Comparison of ENCODE assay signal across 9 cellular contexts in genomic region chr19:55353803-55354697, GRCh38. TPM values are rescaled to one million over a fixed set of nuclear protein-coding genes. Genes with fewer than 3 reads are reported as not detected.
DNase-seq lines count a peak whose midpoint lies in the region; ATAC-seq, FAIRE-seq and TF ChIP-seq lines count a peak whose summit lies in the region.
"Had no signal": no experiment of that assay in that cellular context is flagged by ENCODE, and none has a peak within 500 bp of the region (broad histone marks: within the 10 kb centered on the region; RNA-seq: fewer than 3 reads in every experiment).

No MANE protein-coding gene starts in this region.

- H3K4me1 ChIP-seq in GM23338 (ENCODE audit: insufficient read depth) (peaks cover 28% of the 10 kb centered on the region), Peyer's patch (peaks cover 3 to 26% (median 11%) of the 10 kb centered on the region in 4 donors)

- DNase-seq in 8988T (peak; percentile 84), GM23338 (ENCODE audit: low spot score) (peak; percentile 89), Peyer's patch (peak; percentile 55 to 87 (median 81)), activated gamma-delta T cell (lab: John Stamatoyannopoulos, UW) (peak; percentile 48), foreskin fibroblast (peak; percentile 57 to 68), omental fat pad (ENCODE audit: low spot score) (peak; percentile 48), urothelium cell line (ENCODE audit: low spot score) (peak; percentile 41)

- H3K36me3 ChIP-seq in GM23338 (ENCODE audit: insufficient read depth), result no peaks in the 10 kb centered on the region
- H3K36me3 ChIP-seq in Peyer's patch, result no peaks in the 10 kb centered on the region

- H3K27ac ChIP-seq in GM23338 (ENCODE audit: low read depth) (no peak overlapping the region), Peyer's patch (no peak overlapping the region)

- no peak for FAIRE-seq in urothelium cell line (lab: Jason Lieb, UNC)
- FAIRE-seq: islet of Langerhans had no signal

- no peak for TF ChIP-seq CTCF in GM23338 (conservative IDR thresholded peaks at IDR 0.05; ENCODE audit: low read depth in 2 of 2)
- no peak for TF ChIP-seq CTCF in Peyer's patch (IDR thresholded peaks at IDR 0.05)
- TF ChIP-seq CTCF in foreskin fibroblast (IDR thresholded peaks at IDR 0.05; ENCODE audit: low read depth, low read length), result no peak
- no peak for TF ChIP-seq CTCF in omental fat pad (IDR thresholded peaks at IDR 0.05)

- no peaks in the 10 kb centered on the region for H3K9me2 ChIP-seq in GM23338 (ENCODE audit: insufficient read depth)

- H3K9me3 Mint-ChIP-seq in GM23338, result no peaks in the 10 kb centered on the region

- no peak for TF ChIP-seq POLR2A in Peyer's patch (IDR thresholded peaks at IDR 0.05)

- no peaks in the 10 kb centered on the region for H3K36me3 Mint-ChIP-seq in GM23338 (ENCODE audit: low read depth)

- no peaks in the 10 kb centered on the region for H3K79me2 ChIP-seq in GM23338 (replicated peaks; ENCODE audit: insufficient read depth)

- H3K27me3 ChIP-seq in GM23338 (ENCODE audit: insufficient read depth) (peaks cover 63% of the 10 kb centered on the region), Peyer's patch (peaks cover 0 to 27% of the 10 kb centered on the region in 2 donors)

- no peaks in the 10 kb centered on the region for H3K9me3 ChIP-seq in Peyer's patch

- H3K4me3 ChIP-seq in GM23338 (peak overlapping the region; percentile 75), Peyer's patch (peak overlapping the region; percentile 21 to 51 (median 50)), foreskin fibroblast (ENCODE audit: low read depth in 1 of 2, low read length in 2 of 2) (peak overlapping the region; percentile 37 to 52)

- no peaks in the 10 kb centered on the region for H4K20me1 ChIP-seq in GM23338 (replicated peaks; ENCODE audit: insufficient read depth)

- peaks cover 38% of the 10 kb centered on the region for H3K4me1 Mint-ChIP-seq in GM23338

- H3K27me3 Mint-ChIP-seq in GM23338 (ENCODE audit: insufficient read depth, low read depth, poor library complexity), result peaks cover 67% of the 10 kb centered on the region

- peak overlapping the region; percentile 72 for H3K4me3 Mint-ChIP-seq in GM23338

- peaks cover 19% of the 10 kb centered on the region for H3F3A ChIP-seq in GM23338 (replicated peaks; ENCODE audit: low read depth)

- H3K4me2 ChIP-seq in GM23338, result peak overlapping the region; percentile 91

- H3K27ac Mint-ChIP-seq in GM23338, result no peak overlapping the region

- peak overlapping the region; percentile 90 for H2AFZ ChIP-seq in GM23338

- ATAC-seq in GM23338, result peak; percentile 80
- peak; percentile 89 for ATAC-seq in omental fat pad (ENCODE audit: low FRiP score)
- ATAC-seq in GM18858 (IDR thresholded peaks at IDR 0.05; ENCODE audit: unreplicated experiment), result no peak

TF ChIP-seq in GM23338, 12 proteins besides CTCF, POLR2A, EP300 and RAD21:
- TF ChIP-seq, protein P1, sequence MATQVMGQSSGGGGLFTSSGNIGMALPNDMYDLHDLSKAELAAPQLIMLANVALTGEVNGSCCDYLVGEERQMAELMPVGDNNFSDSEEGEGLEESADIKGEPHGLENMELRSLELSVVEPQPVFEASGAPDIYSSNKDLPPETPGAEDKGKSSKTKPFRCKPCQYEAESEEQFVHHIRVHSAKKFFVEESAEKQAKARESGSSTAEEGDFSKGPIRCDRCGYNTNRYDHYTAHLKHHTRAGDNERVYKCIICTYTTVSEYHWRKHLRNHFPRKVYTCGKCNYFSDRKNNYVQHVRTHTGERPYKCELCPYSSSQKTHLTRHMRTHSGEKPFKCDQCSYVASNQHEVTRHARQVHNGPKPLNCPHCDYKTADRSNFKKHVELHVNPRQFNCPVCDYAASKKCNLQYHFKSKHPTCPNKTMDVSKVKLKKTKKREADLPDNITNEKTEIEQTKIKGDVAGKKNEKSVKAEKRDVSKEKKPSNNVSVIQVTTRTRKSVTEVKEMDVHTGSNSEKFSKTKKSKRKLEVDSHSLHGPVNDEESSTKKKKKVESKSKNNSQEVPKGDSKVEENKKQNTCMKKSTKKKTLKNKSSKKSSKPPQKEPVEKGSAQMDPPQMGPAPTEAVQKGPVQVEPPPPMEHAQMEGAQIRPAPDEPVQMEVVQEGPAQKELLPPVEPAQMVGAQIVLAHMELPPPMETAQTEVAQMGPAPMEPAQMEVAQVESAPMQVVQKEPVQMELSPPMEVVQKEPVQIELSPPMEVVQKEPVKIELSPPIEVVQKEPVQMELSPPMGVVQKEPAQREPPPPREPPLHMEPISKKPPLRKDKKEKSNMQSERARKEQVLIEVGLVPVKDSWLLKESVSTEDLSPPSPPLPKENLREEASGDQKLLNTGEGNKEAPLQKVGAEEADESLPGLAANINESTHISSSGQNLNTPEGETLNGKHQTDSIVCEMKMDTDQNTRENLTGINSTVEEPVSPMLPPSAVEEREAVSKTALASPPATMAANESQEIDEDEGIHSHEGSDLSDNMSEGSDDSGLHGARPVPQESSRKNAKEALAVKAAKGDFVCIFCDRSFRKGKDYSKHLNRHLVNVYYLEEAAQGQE (IDR thresholded peaks at IDR 0.05; ENCODE audit: unreplicated experiment), result no peak
- TF ChIP-seq ZNF331 (CRISPR knock-in tag; IDR thresholded peaks at IDR 0.05; ENCODE audit: low read depth), result no peak
- no peak for TF ChIP-seq NANOG (IDR thresholded peaks at IDR 0.05; ENCODE audit: borderline replicate concordance)
- no peak for TF ChIP-seq EZH2 (IDR thresholded peaks at IDR 0.05; ENCODE audit: low read depth, unreplicated experiment)
- TF ChIP-seq, protein P2, sequence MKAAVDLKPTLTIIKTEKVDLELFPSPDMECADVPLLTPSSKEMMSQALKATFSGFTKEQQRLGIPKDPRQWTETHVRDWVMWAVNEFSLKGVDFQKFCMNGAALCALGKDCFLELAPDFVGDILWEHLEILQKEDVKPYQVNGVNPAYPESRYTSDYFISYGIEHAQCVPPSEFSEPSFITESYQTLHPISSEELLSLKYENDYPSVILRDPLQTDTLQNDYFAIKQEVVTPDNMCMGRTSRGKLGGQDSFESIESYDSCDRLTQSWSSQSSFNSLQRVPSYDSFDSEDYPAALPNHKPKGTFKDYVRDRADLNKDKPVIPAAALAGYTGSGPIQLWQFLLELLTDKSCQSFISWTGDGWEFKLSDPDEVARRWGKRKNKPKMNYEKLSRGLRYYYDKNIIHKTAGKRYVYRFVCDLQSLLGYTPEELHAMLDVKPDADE (IDR thresholded peaks at IDR 0.05), result no peak
- no peak; the same call in 1 of the 2 replicates for TF ChIP-seq POLR2AphosphoS5 (IDR thresholded peaks at IDR 0.05; ENCODE audit: low read depth)
- no peak for TF ChIP-seq STAT1 (IDR thresholded peaks at IDR 0.05; ENCODE audit: unreplicated experiment)
TF ChIP-seq in GM23338: peak in this region for 0.

RNA-seq across cellular contexts. Expression of gene COX6B2, which starts 0.5 kb away (rescaled TPM):
- 2.7 and 2.9 TPM in 2 replicates for total RNA-seq in GM23338 (2014; rRNA removed; shearing (Covaris generic))
- polyA plus RNA-seq in GM23338 (2016; fragmentation: Nextera tagmentation; extraction: Ambion mirVana), result 5.3 and 5.7 TPM in 2 replicates
- total RNA-seq in Peyer's patch (not detected), omental fat pad (under 1 TPM in 1 of 4 donors, not detected in 3; 0.56 TPM)

RNA-seq across cellular contexts. Expression of gene GARIN5B, which starts 9.0 kb away (rescaled TPM):
- total RNA-seq in GM23338 (2014; rRNA removed; shearing (Covaris generic)), result not detected in 2 replicates
- polyA plus RNA-seq in GM23338 (2016; fragmentation: Nextera tagmentation; extraction: Ambion mirVana), result not detected in 2 replicates
- not detected for total RNA-seq in Peyer's patch
- under 1 TPM in 1 of 4 donors, not detected in 3; 0.09 TPM for total RNA-seq in omental fat pad

RNA-seq across cellular contexts. Expression of gene KMT5C, which starts 14.4 kb away (rescaled TPM):
- 34.3 and 43.2 TPM in 2 replicates for total RNA-seq in GM23338 (2014; rRNA removed; shearing (Covaris generic))
- polyA plus RNA-seq in GM23338 (2016; fragmentation: Nextera tagmentation; extraction: Ambion mirVana), result 12.9 and 14.2 TPM in 2 replicates
- total RNA-seq in Peyer's patch (10 to 100 TPM; 14.4 to 45.6 (median 43.9) TPM), omental fat pad (10 to 100 TPM in 1 of 4 donors, 1 to 10 TPM in 3; 5.3 to 22.9 (median 6.8) TPM)

RNA-seq across cellular contexts. Expression of gene IL11, which starts 16.2 kb away (rescaled TPM):
- total RNA-seq in GM23338 (2014; rRNA removed; shearing (Covaris generic)), result 1.1 and 2.2 TPM in 2 replicates
- 0.58 and 1.7 TPM in 2 replicates for polyA plus RNA-seq in GM23338 (2016; fragmentation: Nextera tagmentation; extraction: Ambion mirVana)
- total RNA-seq in Peyer's patch, result not detected
- 1 to 10 TPM in 1 of 4 donors, under 1 TPM in 1, not detected in 2; 0.28 to 1.2 TPM for total RNA-seq in omental fat pad

RNA-seq across cellular contexts. Expression of gene TMEM190, which starts 22.6 kb away (rescaled TPM):
- total RNA-seq in GM23338 (2014; rRNA removed; shearing (Covaris generic)), result not detected in 2 replicates
- 4.2 and 4.8 TPM in 2 replicates for polyA plus RNA-seq in GM23338 (2016; fragmentation: Nextera tagmentation; extraction: Ambion mirVana)
- total RNA-seq in Peyer's patch (not detected), omental fat pad (not detected)
